13 cellular contexts compared by ENCODE assay signal in genomic region chr3:26962419-26963355, GRCh38.
DNase-seq lines count a peak whose midpoint lies in the region; ATAC-seq, FAIRE-seq and TF ChIP-seq lines count a peak whose summit lies in the region.
"Had no signal": no experiment of that assay in that cellular context is flagged by ENCODE, and none has a peak within 500 bp of the region (broad histone marks: within the 10 kb centered on the region; RNA-seq: fewer than 3 reads in every experiment).

No MANE protein-coding gene starts in this region.

- H3K4me2 ChIP-seq in A549 = 0 out of 3 replicates have a peak overlapping the region, but pooled peaks have one; percentile 35
- H3K4me2 ChIP-seq: SK-N-SH had no signal

- TF ChIP-seq POLR2A in A549 (IDR thresholded peaks at IDR 0.05; ENCODE audit: low read length) = no peak

- no peak for TF ChIP-seq EP300 in A549 (IDR thresholded peaks at IDR 0.05)

- TF ChIP-seq RAD21 in A549 (conservative IDR thresholded peaks at IDR 0.05 in 1 of 2, IDR thresholded peaks at IDR 0.05 in 1 of 2) = no peak

- no peak overlapping the region for H3K4me3 ChIP-seq in A549
- H3K4me3 ChIP-seq: ascending aorta had no signal

- H3K9me3 ChIP-seq in A549 = no peaks in the 10 kb centered on the region
- H3K9me3 ChIP-seq: ascending aorta, SK-N-SH had no signal

- no peak overlapping the region for H3K27ac ChIP-seq in A549
- H3K27ac ChIP-seq: ascending aorta, parathyroid adenoma had no signal

- 51% methylated on average over 6 of the region's 6 CpGs for WGBS in A549 (ENCODE audit: missing lambda C conversion rate)

- H3K4me1 ChIP-seq in A549 = no peaks in the 10 kb centered on the region
- H3K4me1 ChIP-seq: ascending aorta, parathyroid adenoma had no signal

- DNase-seq in A549 (ENCODE audit: low read depth in 1 of 2, low spot score in 1 of 2) (peak in 1 of 2 experiments; percentile 5), dermis blood vessel endothelial cell (no peak), NCI-H1436 (lab: John Stamatoyannopoulos, UW) (no peak), SW480 (ENCODE audit: low spot score) (no peak)
- DNase-seq in stimulated activated naive CD4-positive, alpha-beta T cell treated with Interleukin-2 at 50 U/mL for 16 hours (lab: John Stamatoyannopoulos, UW) = no peak
- DNase-seq: islet precursor cell, SK-N-SH had no signal

- TF ChIP-seq CTCF in A549 (IDR thresholded peaks at IDR 0.05) = no peak

- CTCF ChIA-PET in A549 (lab: Yijun Ruan, JAX) = no interaction called here

- POLR2A ChIA-PET in A549 (lab: Yijun Ruan, JAX) = no interaction called here

- FAIRE-seq in A549 (lab: Jason Lieb, UNC) = no peak
- FAIRE-seq: G401.6 had no signal

- ATAC-seq in A549 (no peak; a peak in 1 of 6 replicates), GM19035 (IDR thresholded peaks at IDR 0.05; ENCODE audit: unreplicated experiment) (peak; percentile 83), HG02623 (IDR thresholded peaks at IDR 0.05; ENCODE audit: unreplicated experiment) (peak; percentile 96), HG03460 (IDR thresholded peaks at IDR 0.05; ENCODE audit: unreplicated experiment) (peak; percentile 94)

TF ChIP-seq in A549, 52 proteins besides CTCF, POLR2A, EP300 and RAD21:
- TF ChIP-seq PHF8 (IDR thresholded peaks at IDR 0.05; ENCODE audit: borderline replicate concordance, low read depth) (no peak), RNF2 (IDR thresholded peaks at IDR 0.05; ENCODE audit: borderline replicate concordance, low read depth) (no peak), JUN (IDR thresholded peaks at IDR 0.05) (no peak), ATOH8 (CRISPR knock-in tag; IDR thresholded peaks at IDR 0.05; ENCODE audit: low read depth) (no peak), BCL3 (IDR thresholded peaks at IDR 0.05) (no peak), TP53 (CRISPR knock-in tag; IDR thresholded peaks at IDR 0.05) (no peak), ZFP36 (IDR thresholded peaks at IDR 0.05; ENCODE audit: borderline replicate concordance, partially characterized antibody) (no peak), HES2 (IDR thresholded peaks at IDR 0.05) (no peak)

Comparison
In these comparisons a context has a peak if more than half of its experiments do, and no peak if none do; other contexts are left out.
1. ATAC-seq: peak in GM19035 (single experiment), HG02623 (single experiment) and HG03460 (single experiment); none in A549 (0 of 2).